In the genomic region with DNA sequence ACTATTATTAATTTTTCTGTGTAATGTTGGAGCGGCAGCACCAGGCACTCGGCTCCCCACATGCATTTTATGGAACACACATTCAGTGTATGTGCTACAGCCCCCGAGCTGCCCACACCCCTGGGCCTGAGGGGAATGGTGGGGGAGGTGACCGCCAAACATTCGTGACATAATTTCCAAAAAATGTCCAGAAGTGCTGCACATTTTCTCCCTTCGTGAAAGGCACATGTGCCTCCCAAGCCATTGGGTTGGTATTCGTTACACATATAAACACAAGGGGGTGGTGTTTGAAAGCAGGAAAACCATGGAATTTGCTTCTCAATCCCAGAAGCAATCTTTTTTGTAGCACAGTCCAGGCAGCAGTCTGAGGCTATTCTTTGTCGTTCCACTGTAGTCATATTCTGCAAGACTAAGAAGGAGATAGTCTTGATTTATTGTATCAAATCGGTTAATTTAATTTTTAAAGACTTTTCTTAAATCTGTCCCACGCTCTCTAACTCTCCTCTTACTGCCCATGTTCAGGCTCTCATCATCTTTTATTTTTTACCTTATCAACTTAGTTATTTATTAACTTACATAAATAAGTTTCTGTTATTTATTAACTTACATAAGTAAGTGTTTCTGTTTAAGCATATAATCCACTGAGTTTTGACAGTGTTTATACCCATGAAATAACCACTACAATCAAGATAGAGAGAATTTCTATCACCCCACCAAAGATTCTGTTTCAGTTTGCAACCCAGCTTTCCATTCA, we compare ENCODE assay signal across 1 cellular context.
TF ChIP-seq lines count a peak whose summit lies in the region.

No MANE protein-coding gene starts in this region.

TF ChIP-seq in H1, 55 proteins besides CTCF, POLR2A, EP300 and RAD21 (continued from another document):
- TF ChIP-seq CHD7 (IDR thresholded peaks at IDR 0.05; ENCODE audit: insufficient replicate concordance, low read length) (no peak), JUND (IDR thresholded peaks at IDR 0.05; ENCODE audit: low read length) (no peak)
TF ChIP-seq in H1: peak in this region for 0.
